In genomic region chr19:2032296-2032941, GRCh38 we compare ENCODE assay signal across 9 cellular contexts. TPM values are rescaled to one million over a fixed set of nuclear protein-coding genes. Genes with fewer than 3 reads are reported as not detected.
DNase-seq lines count a peak whose midpoint lies in the region; ATAC-seq and TF ChIP-seq lines count a peak whose summit lies in the region.
"Had no signal": no experiment of that assay in that cellular context is flagged by ENCODE, and none has a peak within 500 bp of the region (broad histone marks: within the 10 kb centered on the region; RNA-seq: fewer than 3 reads in every experiment).

No MANE protein-coding gene starts in this region.

- peak; percentile 75 for TF ChIP-seq EP300 in gastroesophageal sphincter (IDR thresholded peaks at IDR 0.05)

- peak overlapping the region in 1 of 2 donors; percentile 30 for H3K4me3 ChIP-seq in gastroesophageal sphincter

- H3K27me3 Mint-ChIP-seq in activated naive CD8-positive, alpha-beta T cell treated with anti-CD3 and anti-CD28 coated beads for 36 hours: no peaks in the 10 kb centered on the region

- H3K36me3 ChIP-seq in gastroesophageal sphincter: no peaks in the 10 kb centered on the region

- no peak for TF ChIP-seq CTCF in gastroesophageal sphincter (IDR thresholded peaks at IDR 0.05)

- peak overlapping the region; percentile 69 for H3K4me3 Mint-ChIP-seq in activated naive CD8-positive, alpha-beta T cell treated with anti-CD3 and anti-CD28 coated beads for 36 hours
- H3K4me3 Mint-ChIP-seq: neural crest cell had no signal

- in situ Hi-C loops in ACHN (cut with HindIII; ENCODE audit: low pct_ligation_motif_present, low pct_unique_long_range_greater_than_20kb, low sequenced_read_pairs): no loop called here

- no peaks in the 10 kb centered on the region for H3K36me3 Mint-ChIP-seq in activated naive CD8-positive, alpha-beta T cell treated with anti-CD3 and anti-CD28 coated beads for 36 hours

- peak; percentile 93 for ATAC-seq in gastroesophageal sphincter
- no peak for ATAC-seq in HG02885 (IDR thresholded peaks at IDR 0.05; ENCODE audit: poor library complexity, unreplicated experiment)
- no peak for ATAC-seq in GM21786 (IDR thresholded peaks at IDR 0.05; ENCODE audit: unreplicated experiment)

- peak overlapping the region; percentile 43 to 94 (median 91) for H3K27ac ChIP-seq in gastroesophageal sphincter

- H3K9me3 Mint-ChIP-seq in activated naive CD8-positive, alpha-beta T cell treated with anti-CD3 and anti-CD28 coated beads for 36 hours: no peaks in the 10 kb centered on the region
- H3K9me3 Mint-ChIP-seq: neural crest cell had no signal

- peak; percentile 90 for DNase-seq in ACHN
- DNase-seq in GOT3 (lab: John Stamatoyannopoulos, UW): peak; percentile 62
- DNase-seq in NCI-H69 (lab: John Stamatoyannopoulos, UW): peak; percentile 93
- DNase-seq in activated naive CD8-positive, alpha-beta T cell treated with anti-CD3 and anti-CD28 coated beads for 36 hours: peak; percentile 38
- DNase-seq in occipital lobe (lab: John Stamatoyannopoulos, UW): peak; percentile 95

- H3K27me3 ChIP-seq in gastroesophageal sphincter: no peaks in the 10 kb centered on the region

- TF ChIP-seq POLR2A in gastroesophageal sphincter (IDR thresholded peaks at IDR 0.05): no peak

- peaks cover 25% of the 10 kb centered on the region for H3K4me1 Mint-ChIP-seq in activated naive CD8-positive, alpha-beta T cell treated with anti-CD3 and anti-CD28 coated beads for 36 hours

- H3K9me3 ChIP-seq in gastroesophageal sphincter: peaks cover 0 to 13% (median 0%) of the 10 kb centered on the region in 3 donors

- peaks cover 0 to 73% (median 30%) of the 10 kb centered on the region in 3 donors for H3K4me1 ChIP-seq in gastroesophageal sphincter

- WGBS in gastroesophageal sphincter (ENCODE audit: low coverage in 1 of 2), 2 donors: 3 to 20% methylated on average over 2 to 9 of the region's 19 CpGs

- peak overlapping the region; percentile 86 for H3K27ac Mint-ChIP-seq in activated naive CD8-positive, alpha-beta T cell treated with anti-CD3 and anti-CD28 coated beads for 36 hours

RNA-seq across cellular contexts. Expression of gene BTBD2, which starts 16.9 kb away (rescaled TPM):
- total RNA-seq in activated naive CD8-positive, alpha-beta T cell treated with anti-CD3 and anti-CD28 coated beads for 36 hours: 10 to 100 TPM; 22.1 to 26.2 TPM
- 100 to 1,000 TPM in 1 of 4 donors, 10 to 100 TPM in 3; 44.0 to 125 (median 59.9) TPM for total RNA-seq in gastroesophageal sphincter
- 49.1 TPM for total RNA-seq in occipital lobe

RNA-seq across cellular contexts. Expression of gene MKNK2, which starts 18.6 kb away (rescaled TPM):
- total RNA-seq in activated naive CD8-positive, alpha-beta T cell treated with anti-CD3 and anti-CD28 coated beads for 36 hours: 100 to 1,000 TPM; 230 to 232 TPM
- 100 to 1,000 TPM in 3 of 4 donors, 10 to 100 TPM in 1; 98.4 to 195 (median 173) TPM for total RNA-seq in gastroesophageal sphincter
- total RNA-seq in occipital lobe: 16.8 TPM

Comparison
In these comparisons a context has a peak if more than half of its experiments do, and no peak if none do; other contexts are left out.
1. DNase-seq: peak in every context shown above with its lines; median percentile 95 in occipital lobe; 93 in NCI-H69; 90 in ACHN; 62 in GOT3; 38 in activated naive CD8-positive, alpha-beta T cell treated with anti-CD3 and anti-CD28 coated beads for 36 hours.